Comparison of ENCODE assay signal across 31 cellular contexts in the genomic region with DNA sequence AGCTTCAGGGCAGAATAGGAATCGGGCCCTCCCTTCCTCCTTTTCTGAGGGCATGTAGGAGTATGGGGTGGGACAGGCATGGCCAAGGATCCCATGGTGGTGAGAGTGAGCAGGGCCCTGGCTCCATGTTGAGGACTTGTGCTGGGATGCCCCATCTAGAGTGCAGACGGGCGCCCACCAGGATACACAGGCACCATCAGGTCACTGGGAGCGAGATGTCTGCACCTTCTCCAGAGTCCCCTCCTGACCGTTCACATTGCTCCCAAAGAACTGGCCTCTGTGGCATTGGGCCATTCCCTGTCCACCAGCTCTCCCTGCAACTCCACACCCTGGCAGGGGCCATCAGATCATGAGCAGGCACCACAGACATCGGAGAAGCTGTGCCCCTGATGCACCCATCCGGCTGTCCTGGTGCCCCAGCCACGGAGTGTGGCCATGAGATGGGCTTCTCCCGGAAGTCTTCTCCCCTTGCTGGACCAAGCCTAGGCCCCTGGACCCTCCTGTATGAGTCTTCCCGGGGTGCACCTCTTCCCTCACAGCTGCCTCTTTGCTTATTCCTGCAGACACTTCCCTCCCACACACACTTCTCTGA.
"Had no signal": no experiment of that assay in that cellular context is flagged by ENCODE, and none has a peak within 500 bp of the region (broad histone marks: within the 10 kb centered on the region; RNA-seq: fewer than 3 reads in every experiment).

No MANE protein-coding gene starts in this region.

- H3K36me3 Mint-ChIP-seq: stimulated activated memory B cell treated with anti-CD40 and anti-IgM and Interleukin-4, amounts not matched to agents 10 μg/mL and 1 μg/mL and 100 μg/mL, for 72 hours had no signal

- DNase-seq: glutamatergic neuron; heart left ventricle; left colon; left lung; lower lobe of right lung; mammary epithelial cell; mesenchymal stem cell; naive B cell; natural killer cell; occipital lobe; right lobe of liver; stimulated activated CD4-positive, alpha-beta T cell treated with anti-CD3 and anti-CD28 coated beads, Interleukin-1b, Interleukin-23, amount 100 ng/mL, for 48 hours; stimulated activated CD4-positive, alpha-beta T cell treated with anti-CD3 and anti-CD28 coated beads, Interleukin-2, amount 100 ng/mL, for 48 hours; stimulated activated CD4-positive, alpha-beta T cell treated with anti-CD3 and anti-CD28 coated beads, Interleukin-4, amount 100 ng/mL, for 4 hours; stimulated activated CD8-positive, alpha-beta memory T cell treated with anti-CD3 and anti-CD28 coated beads, Interleukin-4, amount 100 ng/mL, for 48 hours; stimulated activated naive CD4-positive, alpha-beta T cell treated with Interleukin-2 at 50 U/mL for 16 hours; stimulated activated naive CD8-positive, alpha-beta T cell treated with anti-CD3 and anti-CD28 coated beads, Interleukin-15, amount 100 ng/mL, for 72 hours; testis; thyroid gland; transverse colon; upper lobe of left lung had no signal

- H3K4me3 ChIP-seq: heart left ventricle, hepatocyte, left lung, lower lobe of right lung, right atrium auricular region, right lobe of liver, smooth muscle cell, testis, thyroid gland, transverse colon, upper lobe of left lung had no signal

- FAIRE-seq: keratinocyte had no signal

- H3K4me1 ChIP-seq: heart left ventricle, left lung, lower lobe of right lung, right atrium auricular region, right lobe of liver, testis, thyroid gland, transverse colon, upper lobe of left lung had no signal

- H3K4me3 Mint-ChIP-seq: mesothelial cell of epicardium; naive B cell; natural killer cell; neural crest cell; stimulated activated memory B cell treated with anti-CD40 and anti-IgM and Interleukin-4, amounts not matched to agents 10 μg/mL and 1 μg/mL and 100 μg/mL, for 72 hours; stimulated activated naive CD8-positive, alpha-beta T cell treated with anti-CD3 and anti-CD28 coated beads, Interleukin-15, amount 100 ng/mL, for 72 hours had no signal

- ATAC-seq: heart left ventricle; left colon; left lung; lower lobe of right lung; stimulated activated memory B cell treated with anti-CD40 and anti-IgM and Interleukin-4, amounts not matched to agents 10 μg/mL and 1 μg/mL and 100 μg/mL, for 72 hours; stimulated activated naive CD8-positive, alpha-beta T cell treated with anti-CD3 and anti-CD28 coated beads, Interleukin-15, amount 100 ng/mL, for 72 hours had no signal

- H3K9me3 ChIP-seq: neutrophil, right lobe of liver, testis, thyroid gland had no signal

- H3K27me3 Mint-ChIP-seq: naive B cell; stimulated activated memory B cell treated with anti-CD40 and anti-IgM and Interleukin-4, amounts not matched to agents 10 μg/mL and 1 μg/mL and 100 μg/mL, for 72 hours; stimulated activated naive CD8-positive, alpha-beta T cell treated with anti-CD3 and anti-CD28 coated beads, Interleukin-15, amount 100 ng/mL, for 72 hours had no signal

- H3K27ac ChIP-seq: heart left ventricle, hepatocyte, left lung, lower lobe of right lung, neutrophil, parathyroid adenoma, right atrium auricular region, right lobe of liver, testis, thyroid gland, transverse colon, upper lobe of left lung had no signal

- H3K36me3 ChIP-seq: heart left ventricle, left lung, lower lobe of right lung, neutrophil, right atrium auricular region, right lobe of liver, thyroid gland, transverse colon, upper lobe of left lung had no signal

- H3K4me1 Mint-ChIP-seq: mesothelial cell of epicardium; naive B cell; natural killer cell; stimulated activated memory B cell treated with anti-CD40 and anti-IgM and Interleukin-4, amounts not matched to agents 10 μg/mL and 1 μg/mL and 100 μg/mL, for 72 hours; stimulated activated naive CD8-positive, alpha-beta T cell treated with anti-CD3 and anti-CD28 coated beads, Interleukin-15, amount 100 ng/mL, for 72 hours had no signal

- H3K27ac Mint-ChIP-seq: mesothelial cell of epicardium; naive B cell; natural killer cell; progenitor cell of endocrine pancreas; stimulated activated memory B cell treated with anti-CD40 and anti-IgM and Interleukin-4, amounts not matched to agents 10 μg/mL and 1 μg/mL and 100 μg/mL, for 72 hours had no signal

- H3K9ac ChIP-seq: parathyroid adenoma had no signal

- H3K27me3 ChIP-seq: heart left ventricle, hepatocyte, left lung, neutrophil, right atrium auricular region, right lobe of liver, testis, thyroid gland, transverse colon, upper lobe of left lung had no signal
